Comparison of ENCODE assay signal across 1 cellular context in the genomic region with DNA sequence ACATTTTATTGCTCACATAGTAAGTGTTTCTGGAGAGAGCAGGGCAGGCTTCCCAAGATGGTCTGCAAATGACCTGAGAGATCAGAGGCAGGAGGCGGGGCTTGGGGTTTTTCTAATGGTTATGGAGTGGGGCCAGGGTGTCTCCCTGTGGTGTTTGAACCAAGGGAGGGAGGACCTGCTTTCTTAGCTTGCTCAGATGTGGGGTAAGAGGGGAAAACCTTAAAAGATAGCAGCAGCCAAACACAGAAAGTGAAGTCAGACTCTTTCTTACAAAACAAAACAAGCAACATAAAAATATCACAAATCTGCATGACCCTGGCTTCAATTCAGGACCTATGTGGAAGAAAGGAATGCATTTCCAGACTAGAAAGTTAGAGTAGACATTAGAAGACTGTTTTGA.
TF ChIP-seq lines count a peak whose summit lies in the region.

No MANE protein-coding gene starts in this region.

TF ChIP-seq in GM23338, 12 proteins besides CTCF, POLR2A, EP300 and RAD21 (continued from another document):
- TF ChIP-seq, protein P1, sequence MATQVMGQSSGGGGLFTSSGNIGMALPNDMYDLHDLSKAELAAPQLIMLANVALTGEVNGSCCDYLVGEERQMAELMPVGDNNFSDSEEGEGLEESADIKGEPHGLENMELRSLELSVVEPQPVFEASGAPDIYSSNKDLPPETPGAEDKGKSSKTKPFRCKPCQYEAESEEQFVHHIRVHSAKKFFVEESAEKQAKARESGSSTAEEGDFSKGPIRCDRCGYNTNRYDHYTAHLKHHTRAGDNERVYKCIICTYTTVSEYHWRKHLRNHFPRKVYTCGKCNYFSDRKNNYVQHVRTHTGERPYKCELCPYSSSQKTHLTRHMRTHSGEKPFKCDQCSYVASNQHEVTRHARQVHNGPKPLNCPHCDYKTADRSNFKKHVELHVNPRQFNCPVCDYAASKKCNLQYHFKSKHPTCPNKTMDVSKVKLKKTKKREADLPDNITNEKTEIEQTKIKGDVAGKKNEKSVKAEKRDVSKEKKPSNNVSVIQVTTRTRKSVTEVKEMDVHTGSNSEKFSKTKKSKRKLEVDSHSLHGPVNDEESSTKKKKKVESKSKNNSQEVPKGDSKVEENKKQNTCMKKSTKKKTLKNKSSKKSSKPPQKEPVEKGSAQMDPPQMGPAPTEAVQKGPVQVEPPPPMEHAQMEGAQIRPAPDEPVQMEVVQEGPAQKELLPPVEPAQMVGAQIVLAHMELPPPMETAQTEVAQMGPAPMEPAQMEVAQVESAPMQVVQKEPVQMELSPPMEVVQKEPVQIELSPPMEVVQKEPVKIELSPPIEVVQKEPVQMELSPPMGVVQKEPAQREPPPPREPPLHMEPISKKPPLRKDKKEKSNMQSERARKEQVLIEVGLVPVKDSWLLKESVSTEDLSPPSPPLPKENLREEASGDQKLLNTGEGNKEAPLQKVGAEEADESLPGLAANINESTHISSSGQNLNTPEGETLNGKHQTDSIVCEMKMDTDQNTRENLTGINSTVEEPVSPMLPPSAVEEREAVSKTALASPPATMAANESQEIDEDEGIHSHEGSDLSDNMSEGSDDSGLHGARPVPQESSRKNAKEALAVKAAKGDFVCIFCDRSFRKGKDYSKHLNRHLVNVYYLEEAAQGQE (IDR thresholded peaks at IDR 0.05; ENCODE audit: unreplicated experiment) = no peak
- TF ChIP-seq JUNB (IDR thresholded peaks at IDR 0.05; ENCODE audit: unreplicated experiment) = no peak
